ENCODE assay signal across 2 cellular contexts in genomic region chr2:8312221-8312620, GRCh38.
TF ChIP-seq lines count a peak whose summit lies in the region.

No MANE protein-coding gene starts in this region.

TF ChIP-seq in GM12891, 5 proteins besides CTCF, POLR2A, EP300 and RAD21:
- no peak for TF ChIP-seq PAX5 (IDR thresholded peaks at IDR 0.05; ENCODE audit: insufficient read depth, low read length, severe bottlenecking)
- TF ChIP-seq SPI1 (IDR thresholded peaks at IDR 0.05; ENCODE audit: low read depth, low read length) = no peak
- no peak for TF ChIP-seq POLR2AphosphoS5 (IDR thresholded peaks at IDR 0.05; ENCODE audit: low read depth, low read length)
- TF ChIP-seq POU2F2 (IDR thresholded peaks at IDR 0.05; ENCODE audit: low read depth, low read length) = no peak
- no peak for TF ChIP-seq TAF1 (IDR thresholded peaks at IDR 0.05; ENCODE audit: low read depth, low read length)
TF ChIP-seq in GM12891: peak in this region for 0.

TF ChIP-seq in H1, 55 proteins besides CTCF, POLR2A, EP300 and RAD21:
- TF ChIP-seq KDM4A (IDR thresholded peaks at IDR 0.05; ENCODE audit: low read depth, low read length, severe bottlenecking) = no peak
- TF ChIP-seq BCL11A (IDR thresholded peaks at IDR 0.05; ENCODE audit: low read depth in 2 of 2, low read length in 2 of 2) = no peak
- TF ChIP-seq CREB1 (IDR thresholded peaks at IDR 0.05) = no peak
- no peak for TF ChIP-seq SRF (IDR thresholded peaks at IDR 0.05; ENCODE audit: low read depth, low read length)
- TF ChIP-seq POU5F1 (IDR thresholded peaks at IDR 0.05; ENCODE audit: low read depth, low read length) = no peak
- TF ChIP-seq SP1 (IDR thresholded peaks at IDR 0.05; ENCODE audit: low read depth, low read length) = no peak
- TF ChIP-seq RNF2 (IDR thresholded peaks at IDR 0.05; ENCODE audit: borderline replicate concordance, low read depth, low read length, missing control alignments, poor library complexity, severe bottlenecking) = no peak
- TF ChIP-seq CTBP2 (IDR thresholded peaks at IDR 0.05; ENCODE audit: borderline replicate concordance, insufficient read depth, insufficient read length, low read length) = no peak
- no peak for TF ChIP-seq TBP (IDR thresholded peaks at IDR 0.05; ENCODE audit: low read depth, low read length)
- TF ChIP-seq ASH2L (IDR thresholded peaks at IDR 0.05; ENCODE audit: low read length) = no peak
- TF ChIP-seq SIX5 (IDR thresholded peaks at IDR 0.05; ENCODE audit: low read depth, low read length) = no peak
- TF ChIP-seq SP2 (IDR thresholded peaks at IDR 0.05; ENCODE audit: low read length) = no peak
- TF ChIP-seq KDM5A (IDR thresholded peaks at IDR 0.05; ENCODE audit: low read length) = no peak
